Comparison of ENCODE assay signal across 26 cellular contexts in genomic region chr7:70307544-70308106, GRCh38.
A peak's percentile ranks its signal among the peaks of the same experiment; 100 is the strongest.
DNase-seq lines count a peak whose midpoint lies in the region; ATAC-seq, FAIRE-seq and TF ChIP-seq lines count a peak whose summit lies in the region.
"Had no signal": no experiment of that assay in that cellular context is flagged by ENCODE, and none has a peak within 500 bp of the region (broad histone marks: within the 10 kb centered on the region; RNA-seq: fewer than 3 reads in every experiment).

No MANE protein-coding gene starts in this region.

- no peaks in the 10 kb centered on the region for H3K36me3 Mint-ChIP-seq in activated T-cell treated with anti-CD3 and anti-CD28 coated beads, Interleukin-2, amount 50 U/mL, for 72 hours (ENCODE audit: insufficient read depth in 2 of 2)
- H3K36me3 Mint-ChIP-seq in T-cell = no peaks in the 10 kb centered on the region

- peak overlapping the region; percentile 15 for H3K4me2 ChIP-seq in hepatocyte
- H3K4me2 ChIP-seq: BLaER1 had no signal

- H3K27ac ChIP-seq in hepatocyte (peak overlapping the region; percentile 39), transverse colon (peak overlapping the region; percentile 2 to 26 (median 10))
- H3K27ac ChIP-seq: ascending aorta, BLaER1, HL-60 had no signal

- TF ChIP-seq POLR2A in transverse colon (IDR thresholded peaks at IDR 0.05) = no peak

- H3K36me3 ChIP-seq in hepatocyte (replicated peaks; ENCODE audit: insufficient read depth, low read depth) (no peaks in the 10 kb centered on the region), transverse colon (no peaks in the 10 kb centered on the region)
- H3K36me3 ChIP-seq: ascending aorta, BLaER1, HAP-1 had no signal

- no peaks in the 10 kb centered on the region for H3K27me3 Mint-ChIP-seq in activated T-cell treated with anti-CD3 and anti-CD28 coated beads, Interleukin-2, amount 50 U/mL, for 72 hours (ENCODE audit: low read depth)
- no peaks in the 10 kb centered on the region for H3K27me3 Mint-ChIP-seq in T-cell

- no peak for DNase-seq in activated T-cell treated with anti-CD3 and anti-CD28 coated beads, Interleukin-2, amount 50 U/mL, for 72 hours
- no peak for DNase-seq in activated T-cell treated with anti-CD3 and anti-CD28 coated beads, Interleukin-2, amount 50 U/mL, for 48 hours
- DNase-seq in T-cell (no peak), hepatocyte (ENCODE audit: low spot score) (no peak), transverse colon (no peak), NCI-H2081 (lab: John Stamatoyannopoulos, UW) (no peak), NCI-H1105 treated with DMSO at 0.1 percent for 48 hours (lab: John Stamatoyannopoulos, UW) (no peak), D721Med (ENCODE audit: insufficient read length, low spot score) (no peak)
- DNase-seq: ACHN; activated CD4-positive, alpha-beta T cell treated with anti-CD3 and anti-CD28 coated beads, Interleukin-2, amount 50 U/mL, for 1 hour; activated naive CD4-positive, alpha-beta T cell; activated T-cell treated with anti-CD3 and anti-CD28 coated beads for 4 hours; caudate nucleus; glutamatergic neuron; Karpas-422; NCI-H1048; NCI-H1930; NCI-H345; NCI-H774; occipital lobe had no signal

- H3K27me3 ChIP-seq in hepatocyte (no peaks in the 10 kb centered on the region), transverse colon (no peaks in the 10 kb centered on the region)
- H3K27me3 ChIP-seq: ascending aorta, BLaER1 had no signal

- ATAC-seq in activated T-cell treated with anti-CD3 and anti-CD28 coated beads, Interleukin-2, amount 50 U/mL, for 72 hours (replicated peaks in 1 of 2) = no peak
- ATAC-seq in T-cell (replicated peaks in 1 of 4) = peak; percentile 45 to 92 (median 68)

- H2AFZ ChIP-seq in hepatocyte = no peak overlapping the region

- peaks cover 26% of the 10 kb centered on the region for H3K4me1 Mint-ChIP-seq in activated T-cell treated with anti-CD3 and anti-CD28 coated beads, Interleukin-2, amount 50 U/mL, for 72 hours (ENCODE audit: low read depth)
- peaks cover 35 to 46% (median 36%) of the 10 kb centered on the region in 3 donors for H3K4me1 Mint-ChIP-seq in T-cell

- CTCF ChIA-PET in T-cell (lab: Charles Lee) = interaction anchor here in 1 of 2 donors (1.4 kb wide), 1 partner anchor 27 kb away, joined by 3 read pairs; no protein-coding TSS in a partner anchor

- FAIRE-seq in D721Med (lab: Jason Lieb, UNC) = no peak
- FAIRE-seq: endothelial cell of umbilical vein had no signal

- no peak for TF ChIP-seq EP300 in transverse colon (IDR thresholded peaks at IDR 0.05; ENCODE audit: low read depth)

- H3K9me3 ChIP-seq in hepatocyte (ENCODE audit: low read depth) (no peaks in the 10 kb centered on the region), transverse colon (no peaks in the 10 kb centered on the region)
- H3K9me3 ChIP-seq: ascending aorta, BLaER1, HAP-1 had no signal

- no peak overlapping the region for H3K4me3 Mint-ChIP-seq in activated T-cell treated with anti-CD3 and anti-CD28 coated beads, Interleukin-2, amount 50 U/mL, for 72 hours
- peak overlapping the region in 1 of 3 donors; percentile 41 for H3K4me3 Mint-ChIP-seq in T-cell
- H3K4me3 Mint-ChIP-seq: T-helper 2 cell treated with Interferon-gamma antibody and Interleukin-4, amounts not matched to agents 5 μg/mL and 100 μg/mL, for 36 hours had no signal

- H3K4me1 ChIP-seq in hepatocyte (ENCODE audit: insufficient read depth) (peaks cover 11% of the 10 kb centered on the region), transverse colon (peaks cover 0 to 15% (median 0%) of the 10 kb centered on the region in 4 donors)
- H3K4me1 ChIP-seq: ascending aorta, HAP-1 had no signal

- H3K27ac Mint-ChIP-seq in activated T-cell treated with anti-CD3 and anti-CD28 coated beads, Interleukin-2, amount 50 U/mL, for 72 hours = peak overlapping the region; percentile 33
- H3K27ac Mint-ChIP-seq in T-cell = peak overlapping the region; percentile 77 to 86
- H3K27ac Mint-ChIP-seq: T-helper 2 cell treated with Interferon-gamma antibody and Interleukin-4, amounts not matched to agents 5 μg/mL and 100 μg/mL, for 36 hours had no signal

- no peaks in the 10 kb centered on the region for H3K9me3 Mint-ChIP-seq in activated T-cell treated with anti-CD3 and anti-CD28 coated beads, Interleukin-2, amount 50 U/mL, for 72 hours
- H3K9me3 Mint-ChIP-seq in T-cell = no peaks in the 10 kb centered on the region

- TF ChIP-seq CTCF in hepatocyte (IDR thresholded peaks at IDR 0.05; ENCODE audit: poor library complexity) (no peak), transverse colon (IDR thresholded peaks at IDR 0.05) (no peak), D721Med (IDR thresholded peaks at IDR 0.05; ENCODE audit: insufficient read depth, missing control alignments) (no peak)

- H3K4me3 ChIP-seq in hepatocyte (no peak overlapping the region), transverse colon (no peak overlapping the region)
- H3K4me3 ChIP-seq: ascending aorta, BLaER1, HAP-1 had no signal

- intact Hi-C loops in transverse colon (cut with DNase I; ENCODE audit: low total_unique reads) = no loop called here

- H3K79me2 ChIP-seq in hepatocyte = no peaks in the 10 kb centered on the region

- POLR2A ChIA-PET in T-cell (lab: Charles Lee) = interaction anchor here in 1 of 2 donors (0.6 kb wide), 1 partner anchor 487 kb away, joined by 3 read pairs; no protein-coding TSS in a partner anchor

- no peaks in the 10 kb centered on the region for H4K20me1 ChIP-seq in hepatocyte (ENCODE audit: insufficient read depth, poor library complexity, severe bottlenecking)

- WGBS in hepatocyte (ENCODE audit: low lambda C conversion rate, missing lambda C conversion rate) = 40% methylated on average over 3 of the region's 3 CpGs
- WGBS in transverse colon (ENCODE audit: low coverage in 1 of 2), 2 donors = 26 to 50% methylated on average over 3 of the region's 3 CpGs

- in situ Hi-C loops in transverse colon (cut with MboI; ENCODE audit: low pct_ligation_motif_present in 1 of 4, low pct_unique_long_range_greater_than_20kb in 1 of 4, low sequenced_read_pairs in 3 of 4) = no loop called here

- no peaks in the 10 kb centered on the region for H3K9me2 ChIP-seq in hepatocyte (replicated peaks; ENCODE audit: insufficient read depth)

Comparison
In these comparisons a context has a peak if more than half of its experiments do, and no peak if none do; other contexts are left out.
1. ATAC-seq: peak in T-cell (4 of 4); none in activated T-cell treated with anti-CD3 and anti-CD28 coated beads, Interleukin-2, amount 50 U/mL, for 72 hours (0 of 2).